ENCODE assay signal across 1 cellular context in the genomic region with DNA sequence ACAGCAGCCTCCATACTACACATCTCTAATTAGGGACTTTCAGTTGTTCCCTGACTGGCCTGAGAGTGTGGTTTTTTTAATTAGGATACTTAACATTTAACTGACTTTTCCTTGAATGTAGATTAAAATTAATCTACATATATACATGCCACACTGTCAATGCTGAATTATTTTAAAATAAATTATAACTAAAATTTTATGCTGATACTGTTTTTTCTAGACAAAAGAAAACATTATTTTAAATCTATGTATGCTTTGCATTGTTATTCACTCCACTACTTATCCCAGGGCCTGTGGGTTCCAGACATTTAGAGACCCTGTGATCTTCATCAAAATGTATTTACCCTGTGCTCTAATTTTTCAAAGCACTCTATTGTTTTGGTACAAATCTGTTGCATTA.
A peak's percentile ranks its signal among the peaks of the same experiment; 100 is the strongest.
TF ChIP-seq lines count a peak whose summit lies in the region.

No MANE protein-coding gene starts in this region.

TF ChIP-seq in K562, 482 proteins besides CTCF, POLR2A, EP300 and RAD21:
- TF ChIP-seq PRDM10 (IDR thresholded peaks at IDR 0.05; ENCODE audit: partially characterized antibody) (no peak), NFXL1 (CRISPR knock-in tag; IDR thresholded peaks at IDR 0.05) (no peak), C11orf30 (IDR thresholded peaks at IDR 0.05; ENCODE audit: low read depth) (peak; percentile 60; the same call in 1 of the 2 replicates), ZC3H8 (IDR thresholded peaks at IDR 0.05) (no peak), NFE2 (IDR thresholded peaks at IDR 0.05; ENCODE audit: low read depth) (no peak), ZNF282 (CRISPR knock-in tag; IDR thresholded peaks at IDR 0.05) (no peak), ZNF639 (CRISPR knock-in tag; conservative IDR thresholded peaks at IDR 0.05 in 1 of 2, IDR thresholded peaks at IDR 0.05 in 1 of 2) (no peak), ZNF316 (IDR thresholded peaks at IDR 0.05) (peak; percentile 60), DEAF1 (CRISPR knock-in tag; IDR thresholded peaks at IDR 0.05) (no peak), MAFK (IDR thresholded peaks at IDR 0.05; ENCODE audit: low read length) (no peak), MCM5 (IDR thresholded peaks at IDR 0.05; ENCODE audit: low read depth) (no peak), FUS (optimal IDR thresholded peaks at IDR 0.05; ENCODE audit: low read depth, low read length) (no peak)
- TF ChIP-seq, protein P1, sequence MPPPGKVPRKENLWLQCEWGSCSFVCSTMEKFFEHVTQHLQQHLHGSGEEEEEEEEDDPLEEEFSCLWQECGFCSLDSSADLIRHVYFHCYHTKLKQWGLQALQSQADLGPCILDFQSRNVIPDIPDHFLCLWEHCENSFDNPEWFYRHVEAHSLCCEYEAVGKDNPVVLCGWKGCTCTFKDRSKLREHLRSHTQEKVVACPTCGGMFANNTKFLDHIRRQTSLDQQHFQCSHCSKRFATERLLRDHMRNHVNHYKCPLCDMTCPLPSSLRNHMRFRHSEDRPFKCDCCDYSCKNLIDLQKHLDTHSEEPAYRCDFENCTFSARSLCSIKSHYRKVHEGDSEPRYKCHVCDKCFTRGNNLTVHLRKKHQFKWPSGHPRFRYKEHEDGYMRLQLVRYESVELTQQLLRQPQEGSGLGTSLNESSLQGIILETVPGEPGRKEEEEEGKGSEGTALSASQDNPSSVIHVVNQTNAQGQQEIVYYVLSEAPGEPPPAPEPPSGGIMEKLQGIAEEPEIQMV (tag; conservative IDR thresholded peaks at IDR 0.05; ENCODE audit: low read depth), result no peak
TF ChIP-seq in K562: peak in this region for 2.
